Comparison of ENCODE assay signal across 29 cellular contexts in the genomic region with DNA sequence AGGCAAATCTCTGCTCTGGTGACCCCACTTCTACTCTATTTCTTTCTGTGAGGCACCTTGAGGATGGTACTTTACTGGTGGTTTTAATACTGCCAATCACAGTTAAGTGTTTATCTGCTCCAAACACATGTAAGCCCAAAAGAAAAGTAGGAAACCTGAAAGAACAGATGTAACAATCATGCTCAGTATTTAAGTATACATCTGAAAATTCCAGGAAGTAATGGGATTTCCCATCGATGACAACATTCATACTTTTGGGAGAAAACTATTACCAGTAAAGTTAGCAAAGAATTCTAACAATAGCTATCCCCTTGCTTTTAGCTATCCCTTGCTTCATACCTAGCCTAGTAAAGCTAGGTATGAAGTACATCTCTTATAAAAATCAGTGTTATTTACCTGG.
"Had no signal": no experiment of that assay in that cellular context is flagged by ENCODE, and none has a peak within 500 bp of the region (broad histone marks: within the 10 kb centered on the region; RNA-seq: fewer than 3 reads in every experiment).

No MANE protein-coding gene starts in this region.

- H3K36me3 ChIP-seq: adrenal gland, WERI-Rb-1 had no signal

- H3K27ac ChIP-seq: adrenal gland, body of pancreas, dorsolateral prefrontal cortex, WERI-Rb-1 had no signal

- H3K4me1 ChIP-seq: adrenal gland had no signal

- H3K9me3 ChIP-seq: adrenal gland, body of pancreas had no signal

- ATAC-seq: activated CD4-positive, CD25-positive, alpha-beta regulatory T cell treated with anti-CD3 and anti-CD28 coated beads, Interleukin-2, amount 50 U/mL, for 24 hours; activated CD8-positive, alpha-beta memory T cell treated with anti-CD3 and anti-CD28 coated beads, Interleukin-2, amount 10 ng/mL, durations not matched to agents 7 days and 5 days; activated CD8-positive, alpha-beta T cell treated with anti-CD3 and anti-CD28 coated beads, Interleukin-2, amount 10 ng/mL, durations not matched to agents 7 days and 5 days; activated naive CD8-positive, alpha-beta T cell treated with anti-CD3 and anti-CD28 coated beads, Interleukin-2, amount 50 U/mL, for 24 hours; body of pancreas; esophagus mucosa; T-helper 17 cell had no signal

- H3K27me3 ChIP-seq: adrenal gland, body of pancreas, dorsolateral prefrontal cortex had no signal

- DNase-seq: activated B cell treated with CpG ODN at 0.5 μM for 24 hours; activated CD4-positive, alpha-beta T cell treated with anti-CD3 and anti-CD28 coated beads for 48 hours; activated CD4-positive, alpha-beta T cell treated with anti-CD3 and anti-CD28 coated beads, Interleukin-2, amount 50 U/mL, for 1 hour; activated CD4-positive, alpha-beta T cell treated with anti-CD3 and anti-CD28 coated beads, Interleukin-2, amount 50 U/mL, for 48 hours; activated CD8-positive, alpha-beta memory T cell treated with anti-CD3 and anti-CD28 coated beads, Interleukin-2, amount 10 ng/mL, durations not matched to agents 7 days and 5 days; activated CD8-positive, alpha-beta memory T cell treated with anti-CD3 and anti-CD28 coated beads, Interleukin-2, amount 50 U/mL, for 4 hours; activated CD8-positive, alpha-beta T cell treated with anti-CD3 and anti-CD28 coated beads, Interleukin-2, amount 10 ng/mL, durations not matched to agents 7 days and 5 days; activated effector memory CD4-positive, alpha-beta T cell treated with anti-CD3 and anti-CD28 coated beads, Interleukin-2, amount 50 U/mL, for 16 hours; activated naive CD4-positive, alpha-beta T cell treated with anti-CD3 and anti-CD28 coated beads for 36 hours; activated naive CD8-positive, alpha-beta T cell treated with anti-CD3 and anti-CD28 coated beads for 36 hours; activated naive CD8-positive, alpha-beta T cell treated with anti-CD3 and anti-CD28 coated beads, Interleukin-2, amount 50 U/mL, for 24 hours; activated T-cell treated with anti-CD3 and anti-CD28 coated beads, Interleukin-2, amount 50 U/mL, for 1 hour; activated T-cell treated with anti-CD3 and anti-CD28 coated beads, Interleukin-2, amount 50 U/mL, for 48 hours; adrenal gland; amygdala; aorta; body of pancreas; caudate nucleus; cortex of kidney; dorsolateral prefrontal cortex; effector memory CD4-positive, alpha-beta T cell; foreskin fibroblast; head of caudate nucleus; T-helper 1 cell; T-helper 17 cell; T1000; WERI-Rb-1 had no signal

- H3K4me3 ChIP-seq: adrenal gland, body of pancreas, dorsolateral prefrontal cortex had no signal
